ENCODE assay signal across 17 cellular contexts in genomic region chr11:3087373-3087772, GRCh38. TPM values are rescaled to one million over a fixed set of nuclear protein-coding genes. Genes with fewer than 3 reads are reported as not detected.
DNase-seq lines count a peak whose midpoint lies in the region; ATAC-seq, FAIRE-seq and TF ChIP-seq lines count a peak whose summit lies in the region.
"Had no signal": no experiment of that assay in that cellular context is flagged by ENCODE, and none has a peak within 500 bp of the region (broad histone marks: within the 10 kb centered on the region; RNA-seq: fewer than 3 reads in every experiment).

No MANE protein-coding gene starts in this region.

- H3K9ac ChIP-seq in HepG2 (ENCODE audit: insufficient read depth, low read depth, low read length) (peak overlapping the region; percentile 12; the same call in 1 of the 2 replicates), mesenchymal stem cell (ENCODE audit: low read length) (no peak overlapping the region)

- no peak for DNase-seq in HepG2 (ENCODE audit: low spot score)
- DNase-seq in right lobe of liver, result no peak
- DNase-seq in H7, result peak; percentile 47
- DNase-seq in mesenchymal stem cell, result no peak
- DNase-seq in COLO668 (lab: John Stamatoyannopoulos, UW; ENCODE audit: unreplicated experiment), result no peak
- DNase-seq in CD1c-positive myeloid dendritic cell (ENCODE audit: extremely low spot score), result no peak
- DNase-seq: CD8-positive, alpha-beta memory T cell; DMS53; GF-D8; HCEC 1CT; HFFc6 had no signal

- peaks cover 4 to 32% of the 10 kb centered on the region in 2 experiments for H3K27me3 ChIP-seq in HepG2 (ENCODE audit: control insufficient read depth in 1 of 2, insufficient read depth in 2 of 2, low read length in 2 of 2)
- no peaks in the 10 kb centered on the region for H3K27me3 ChIP-seq in right lobe of liver
- H3K27me3 ChIP-seq in H7 (ENCODE audit: control insufficient read depth, insufficient read depth, low read length), result no peaks in the 10 kb centered on the region
- peaks cover 4 to 6% of the 10 kb centered on the region in 2 experiments for H3K27me3 ChIP-seq in mesenchymal stem cell (ENCODE audit: control insufficient read depth in 1 of 2, insufficient read depth in 1 of 2, low read length in 2 of 2)

- 36% methylated on average over 5 of the region's 11 CpGs for WGBS in HepG2 (ENCODE audit: low lambda C conversion rate)
- WGBS in right lobe of liver (ENCODE audit: insufficient coverage, low coverage, low lambda C conversion rate, missing lambda C conversion rate), result 92% methylated on average over 4 of the region's 11 CpGs
- WGBS in mesenchymal stem cell, result 90% methylated on average over 6 of the region's 11 CpGs

- peak overlapping the region; percentile 24 for H2AK5ac ChIP-seq in mesenchymal stem cell (ENCODE audit: low read length, severe bottlenecking)

- H3K36me3 ChIP-seq in HepG2 (replicated peaks in 1 of 2; ENCODE audit: control insufficient read depth in 1 of 2, insufficient read depth in 2 of 2, low read length in 2 of 2) (no peaks in the 10 kb centered on the region), right lobe of liver (no peaks in the 10 kb centered on the region), H7 (replicated peaks; ENCODE audit: control insufficient read depth, insufficient read depth, low read length) (no peaks in the 10 kb centered on the region), mesenchymal stem cell (ENCODE audit: control insufficient read depth in 1 of 2, insufficient read depth in 2 of 2, low read depth in 1 of 2, low read length in 2 of 2) (peaks cover 10 to 46% of the 10 kb centered on the region in 2 experiments)

- FAIRE-seq in HepG2 (lab: Jason Lieb, UNC), result no peak
- FAIRE-seq: A549, GM12878, H1, K562 had no signal

- no peak overlapping the region for H3K23ac ChIP-seq in mesenchymal stem cell (ENCODE audit: low read length in 2 of 2)

- H3K4me3 ChIP-seq in HepG2 (replicated peaks in 1 of 3; ENCODE audit: insufficient read depth in 1 of 3, low read depth in 2 of 3, low read length in 3 of 3) (peak overlapping the region; percentile 32 to 56 (median 47); a peak in 5 of 6 replicates), right lobe of liver (no peak overlapping the region), H7 (ENCODE audit: insufficient read depth, low read depth, low read length) (no peak overlapping the region), mesenchymal stem cell (ENCODE audit: insufficient read depth in 1 of 2, low read depth in 1 of 2, low read length in 2 of 2) (no peak overlapping the region)
- H3K4me3 ChIP-seq: A549, GM12878, K562 had no signal

- H2BK12ac ChIP-seq in mesenchymal stem cell (ENCODE audit: low read length in 2 of 2), result no peak overlapping the region

- H3K4me2 ChIP-seq in HepG2 (ENCODE audit: low read depth, low read length) (peak overlapping the region; percentile 70), mesenchymal stem cell (ENCODE audit: low read length, poor library complexity, severe bottlenecking) (no peak overlapping the region)
- H3K4me2 ChIP-seq: A549 had no signal

- intact Hi-C loops in HepG2 (cut with micrococcal nuclease; ENCODE audit: unreplicated experiment) (loop anchor here (1.0 kb wide), 1 partner anchor 50 kb away; no protein-coding TSS in a partner anchor), right lobe of liver (cut with DNase I) (no loop called here)

- H3K9me3 ChIP-seq in HepG2 (ENCODE audit: low read length) (no peaks in the 10 kb centered on the region), right lobe of liver (no peaks in the 10 kb centered on the region), mesenchymal stem cell (ENCODE audit: control insufficient read depth, low read length) (no peaks in the 10 kb centered on the region)
- H3K9me3 ChIP-seq: A549 had no signal

- H4K20me1 ChIP-seq in HepG2 (ENCODE audit: insufficient read depth, low read length), result no peaks in the 10 kb centered on the region

- no peak overlapping the region for H3K14ac ChIP-seq in mesenchymal stem cell (ENCODE audit: low read length in 2 of 2)

- no peaks in the 10 kb centered on the region for H3K79me1 ChIP-seq in mesenchymal stem cell (replicated peaks; ENCODE audit: low read length, poor library complexity, severe bottlenecking)

- no peaks in the 10 kb centered on the region for H3K79me2 ChIP-seq in HepG2 (ENCODE audit: insufficient read depth, low read length)

- no peak overlapping the region for H4K91ac ChIP-seq in mesenchymal stem cell (ENCODE audit: low read length)

- TF ChIP-seq EP300 in HepG2 (IDR thresholded peaks at IDR 0.05; ENCODE audit: low read depth in 2 of 2, low read length in 2 of 2) (no peak), HepG2 (CRISPR knock-in tag; IDR thresholded peaks at IDR 0.05; ENCODE audit: borderline replicate concordance) (no peak)

- TF ChIP-seq CTCF in HepG2 (CRISPR knock-in tag; IDR thresholded peaks at IDR 0.05) (no peak), right lobe of liver (IDR thresholded peaks at IDR 0.05) (no peak)

- H2BK120ac ChIP-seq in mesenchymal stem cell (ENCODE audit: low read depth, low read length), result no peak overlapping the region

- H2BK15ac ChIP-seq in mesenchymal stem cell (ENCODE audit: low read depth, poor library complexity, severe bottlenecking), result no peak overlapping the region

- CTCF ChIA-PET in HepG2 (lab: Yijun Ruan, JAX; ENCODE audit: low intra/inter-chr PET ratio, low total read pairs), result no interaction called here

- no peak overlapping the region for H4K8ac ChIP-seq in mesenchymal stem cell (ENCODE audit: low read length)

- in situ Hi-C loops in HepG2 (cut with HindIII; ENCODE audit: extremely low pct_ligation_motif_present, low pct_unique_long_range_greater_than_20kb), result no loop called here

- peaks cover 39% of the 10 kb centered on the region for H3K4me1 ChIP-seq in HepG2 (ENCODE audit: insufficient read depth, low read length)
- H3K4me1 ChIP-seq in right lobe of liver, result no peaks in the 10 kb centered on the region
- peaks cover 30% of the 10 kb centered on the region for H3K4me1 ChIP-seq in mesenchymal stem cell (ENCODE audit: control insufficient read depth, insufficient read depth, low read depth, low read length)
- H3K4me1 ChIP-seq: A549 had no signal

- H2BK5ac ChIP-seq in mesenchymal stem cell (ENCODE audit: low read depth, low read length, poor library complexity, severe bottlenecking), result no peak overlapping the region

- no peak overlapping the region for H3K18ac ChIP-seq in mesenchymal stem cell (ENCODE audit: low read depth in 1 of 2, low read length in 2 of 2)

- ATAC-seq in HepG2 (no peak), right lobe of liver (no peak), GM19324 (IDR thresholded peaks at IDR 0.05; ENCODE audit: low FRiP score, unreplicated experiment) (no peak)
- ATAC-seq: A549, GM12878, K562 had no signal

- TF ChIP-seq POLR2A in HepG2 (IDR thresholded peaks at IDR 0.05; ENCODE audit: insufficient read depth in 1 of 2, low read depth in 2 of 2, low read length in 2 of 2) (no peak), right lobe of liver (IDR thresholded peaks at IDR 0.05) (no peak)

- H2AFZ ChIP-seq in HepG2 (ENCODE audit: low read length), result no peak overlapping the region
- no peak overlapping the region for H2AFZ ChIP-seq in mesenchymal stem cell (ENCODE audit: low read depth, low read length)

- POLR2A ChIA-PET in HepG2 (lab: Yijun Ruan, JAX), result interaction anchor here (1.0 kb wide), 1 partner anchor 95 kb away, joined by 3 read pairs; the partner anchor contains the start of gene NAP1L4

- H3K27ac ChIP-seq in HepG2 (ENCODE audit: extremely low read length, insufficient read depth, low read length) (no peak overlapping the region), right lobe of liver (no peak overlapping the region), mesenchymal stem cell (ENCODE audit: low read length, poor library complexity, severe bottlenecking) (no peak overlapping the region)
- H3K27ac ChIP-seq: HL-60 had no signal

- TF ChIP-seq RAD21 in HepG2 (CRISPR knock-in tag; IDR thresholded peaks at IDR 0.05), result no peak

- BruUV-seq in HepG2 (replicated peaks; lab: Mats Ljungman, UMichigan), result no TSS peak

- H3K4ac ChIP-seq in mesenchymal stem cell (ENCODE audit: low read depth in 1 of 2, low read length in 2 of 2), result no peak overlapping the region

TF ChIP-seq in HepG2, 621 proteins besides CTCF, POLR2A, EP300 and RAD21 (continues in another document):
- no peak for TF ChIP-seq JUND (CRISPR knock-in tag; IDR thresholded peaks at IDR 0.05)
- TF ChIP-seq ZNF367 (CRISPR knock-in tag; IDR thresholded peaks at IDR 0.05; ENCODE audit: borderline replicate concordance), result no peak
- no peak for TF ChIP-seq ISX (CRISPR knock-in tag; conservative IDR thresholded peaks at IDR 0.05)
- TF ChIP-seq KDM2A (CRISPR knock-in tag; IDR thresholded peaks at IDR 0.05; ENCODE audit: borderline replicate concordance, low read depth), result 0 out of 2 replicates have a peak, but pooled peaks have one; percentile 1
- no peak for TF ChIP-seq ZNF274 (CRISPR knock-in tag; IDR thresholded peaks at IDR 0.05)
- no peak for TF ChIP-seq CENPX (CRISPR knock-in tag; IDR thresholded peaks at IDR 0.05)

RNA-seq across cellular contexts. Expression of gene CARS1, which starts 30.1 kb away (rescaled TPM):
- total RNA-seq in HepG2 (2016; rRNA removed; fragmentation: Illumina TruSeq; extraction: Trizol) (32.1 and 33.8 TPM in 2 replicates), right lobe of liver (10 to 100 TPM; 17.3 to 44.7 (median 22.7) TPM)
- total RNA-seq in HepG2 (2016; cell fraction: cytosol; rRNA removed; fragmentation: Illumina TruSeq; extraction: Trizol; ENCODE audit: low read depth), result 6.6 and 6.8 TPM in 2 replicates
- total RNA-seq in HepG2 (2016; cell fraction: insoluble cytoplasmic fraction; rRNA removed; fragmentation: Illumina TruSeq; extraction: Trizol), result 31.0 and 33.3 TPM in 2 replicates
- total RNA-seq in HepG2 (2016; cell fraction: membrane; rRNA removed; fragmentation: Illumina TruSeq; extraction: Trizol), result 11.2 and 30.8 TPM in 2 replicates
- 32.2 and 55.6 TPM in 2 replicates for total RNA-seq in HepG2 (2016; cell fraction: nucleus; rRNA removed; fragmentation: Illumina TruSeq; extraction: Trizol)
- polyA plus RNA-seq in HepG2 (2011; rRNA removed), result 47.0 and 51.1 TPM in 2 replicates
- polyA plus RNA-seq in HepG2 (2011; cell fraction: cytosol; rRNA removed), result 24.8 and 30.7 TPM in 2 replicates
- 122 and 123 TPM in 2 replicates for polyA plus RNA-seq in HepG2 (2011; cell fraction: nucleus; rRNA removed)
- 27.1 and 55.0 TPM in 2 replicates for polyA plus RNA-seq in HepG2 (2012)
- 5.3 and 6.3 TPM in 2 replicates for polyA plus RNA-seq in HepG2 (2016; cell fraction: cytosol; fragmentation: Illumina TruSeq; extraction: Trizol; ENCODE audit: low read depth)
- polyA plus RNA-seq in HepG2 (2016; cell fraction: insoluble cytoplasmic fraction; fragmentation: Illumina TruSeq; extraction: Trizol; ENCODE audit: low read depth), result 28.8 and 29.1 TPM in 2 replicates
- 8.7 and 27.3 TPM in 2 replicates for polyA plus RNA-seq in HepG2 (2016; cell fraction: membrane; fragmentation: Illumina TruSeq; extraction: Trizol; ENCODE audit: low read depth)
- polyA plus RNA-seq in HepG2 (2016; cell fraction: nucleus; fragmentation: Illumina TruSeq; extraction: Trizol; ENCODE audit: insufficient read depth, low read depth), result 59.1 and 103 TPM in 2 replicates
- polyA minus RNA-seq in HepG2 (2011; rRNA and poly(A)+ RNA removed; ENCODE audit: low replicate concordance), result 27.7 and 54.6 TPM in 2 replicates
- 18.4 and 22.4 TPM in 2 replicates for polyA minus RNA-seq in HepG2 (2011; cell fraction: cytosol; rRNA and poly(A)+ RNA removed)
- 55.0 and 56.3 TPM in 2 replicates for polyA minus RNA-seq in HepG2 (2011; cell fraction: nucleus; rRNA and poly(A)+ RNA removed)
- total RNA-seq in H7 (2014; rRNA removed; shearing (Covaris generic)), result 56.0 and 76.2 TPM in 2 replicates
- polyA plus RNA-seq in mesenchymal stem cell (2013, experiment 1 of 2), result 70.6 TPM
- 69.9 TPM for polyA plus RNA-seq in mesenchymal stem cell (2013, experiment 2 of 2)

Comparison
In these comparisons a context has a peak if more than half of its experiments do, and no peak if none do; other contexts are left out.
1. H3K4me3 ChIP-seq: peak in HepG2 (3 of 3); none in right lobe of liver (0 of 3), H7 (single experiment) and mesenchymal stem cell (0 of 2).